ENCODE assay signal across 8 cellular contexts in genomic region chr6:11092654-11093053, GRCh38. TPM values are rescaled to one million over a fixed set of nuclear protein-coding genes. Genes with fewer than 3 reads are reported as not detected.
DNase-seq lines count a peak whose midpoint lies in the region; ATAC-seq and TF ChIP-seq lines count a peak whose summit lies in the region.

No MANE protein-coding gene starts in this region.

- H2AFZ ChIP-seq in trophoblast cell (ENCODE audit: insufficient read depth, low read length, poor library complexity): no peak overlapping the region

- no peaks in the 10 kb centered on the region for H3K27me3 Mint-ChIP-seq in Calu3 (ENCODE audit: unreplicated experiment)

- intact Hi-C loops in Calu3 (cut with micrococcal nuclease; ENCODE audit: unreplicated experiment): no loop called here
- intact Hi-C loops in Panc1 (cut with micrococcal nuclease; ENCODE audit: unreplicated experiment): no loop called here

- no peak overlapping the region for H4K12ac ChIP-seq in trophoblast cell (ENCODE audit: low read depth, low read length)

- H3K4me1 ChIP-seq in Panc1 (ENCODE audit: control insufficient read depth, insufficient read depth, low read length): peaks cover 13% of the 10 kb centered on the region
- peaks cover 14 to 18% of the 10 kb centered on the region in 2 experiments for H3K4me1 ChIP-seq in trophoblast cell (ENCODE audit: control insufficient read depth in 1 of 2, insufficient read depth in 2 of 2, low read length in 2 of 2)

- peaks cover 30% of the 10 kb centered on the region for H3K79me1 ChIP-seq in trophoblast cell (ENCODE audit: low read length)

- BruUV-seq in Calu3 (replicated peaks; lab: Mats Ljungman, UMichigan) (no TSS peak), Panc1 (replicated peaks; lab: Mats Ljungman, UMichigan) (no TSS peak)

- H3K27me3 ChIP-seq in Panc1 (ENCODE audit: control insufficient read depth, insufficient read depth, low read length) (no peaks in the 10 kb centered on the region), trophoblast cell (ENCODE audit: insufficient read depth, low read length) (no peaks in the 10 kb centered on the region)

- H2BK5ac ChIP-seq in trophoblast cell (ENCODE audit: low read depth, low read length, poor library complexity): no peak overlapping the region

- no peak overlapping the region for H3K23ac ChIP-seq in trophoblast cell (ENCODE audit: low read length)

- no peak overlapping the region for H2BK120ac ChIP-seq in trophoblast cell (ENCODE audit: insufficient read depth, low read length, poor library complexity)

- POLR2A ChIA-PET in Panc1 (lab: Charles Lee): no interaction called here

- H2BK12ac ChIP-seq in trophoblast cell (ENCODE audit: low read length): no peak overlapping the region

- H3K27ac ChIP-seq in Panc1 (ENCODE audit: low read length) (peak overlapping the region; percentile 83), trophoblast cell (ENCODE audit: low read depth, low read length) (peak overlapping the region; percentile 90)

- H3K9ac ChIP-seq in trophoblast cell (ENCODE audit: low read length): no peak overlapping the region

- no peaks in the 10 kb centered on the region for H3K9me3 ChIP-seq in Panc1 (ENCODE audit: control insufficient read depth, insufficient read depth, low read depth, low read length)
- no peaks in the 10 kb centered on the region for H3K9me3 ChIP-seq in trophoblast cell (ENCODE audit: insufficient read depth, low read depth, low read length)

- H3K4me3 ChIP-seq in Panc1 (ENCODE audit: low read depth in 2 of 2, low read length in 2 of 2) (peak overlapping the region; percentile 69 to 87), epithelial cell of esophagus (ENCODE audit: low read length) (peak overlapping the region; percentile 90), trophoblast cell (ENCODE audit: low read depth, low read length) (no peak overlapping the region)

- peak overlapping the region; percentile 96 for H3K4me2 ChIP-seq in trophoblast cell (ENCODE audit: low read length)

- H3K18ac ChIP-seq in trophoblast cell (ENCODE audit: low read length): no peak overlapping the region

- H4K8ac ChIP-seq in trophoblast cell (ENCODE audit: low read depth, low read length): no peak overlapping the region

- DNase-seq in Calu3: no peak
- no peak for DNase-seq in Panc1 (ENCODE audit: low read depth, low spot score)
- no peak for DNase-seq in epithelial cell of esophagus (ENCODE audit: low read depth)
- DNase-seq in trophoblast cell: no peak
- no peak for DNase-seq in SW 1271 (lab: John Stamatoyannopoulos, UW)
- no peak for DNase-seq in NCI-H2107 treated with DMSO at 0.1 percent for 48 hours (lab: John Stamatoyannopoulos, UW; ENCODE audit: unreplicated experiment)
- DNase-seq in kidney glomerular epithelial cell (lab: John Stamatoyannopoulos, UW): no peak

- peak overlapping the region; percentile 88 for H3K4me3 Mint-ChIP-seq in Calu3 (ENCODE audit: low read depth, unreplicated experiment)

- no peak overlapping the region for H4K91ac ChIP-seq in trophoblast cell (ENCODE audit: low read depth, low read length)

- H2AK5ac ChIP-seq in trophoblast cell (ENCODE audit: low read length): no peak overlapping the region

- CTCF ChIA-PET in Calu3 (lab: Charles Lee) (interaction anchor here (0.7 kb wide), 1 partner anchor 603 kb away, joined by 3 read pairs; no protein-coding TSS in a partner anchor), Panc1 (lab: Charles Lee) (no interaction called here)

- peak overlapping the region; percentile 67 for H3K27ac Mint-ChIP-seq in Calu3 (ENCODE audit: unreplicated experiment)

- peaks cover 2% of the 10 kb centered on the region for H3K9me3 Mint-ChIP-seq in Calu3 (ENCODE audit: low read depth, unreplicated experiment)

- peaks cover 13% of the 10 kb centered on the region for H3K79me2 ChIP-seq in trophoblast cell (ENCODE audit: control insufficient read depth, insufficient read depth, low read length, poor library complexity)

- H3K4ac ChIP-seq in trophoblast cell (ENCODE audit: low read depth, low read length): no peak overlapping the region

- no peak overlapping the region for H3K14ac ChIP-seq in trophoblast cell (ENCODE audit: low read length)

- H3K36me3 ChIP-seq in Panc1 (ENCODE audit: control insufficient read depth, insufficient read depth, low read length) (no peaks in the 10 kb centered on the region), trophoblast cell (ENCODE audit: control insufficient read depth in 1 of 2, insufficient read depth in 2 of 2, low read length in 2 of 2) (peaks cover 0 to 4% of the 10 kb centered on the region in 2 experiments)

- ATAC-seq in Panc1: no peak
- ATAC-seq in GM18907 (IDR thresholded peaks at IDR 0.05; ENCODE audit: unreplicated experiment): no peak

- peaks cover 19% of the 10 kb centered on the region for H3K4me1 Mint-ChIP-seq in Calu3 (ENCODE audit: low read depth, unreplicated experiment)

- TF ChIP-seq CTCF in Calu3 (IDR thresholded peaks at IDR 0.05; ENCODE audit: unreplicated experiment): no peak
- no peak for TF ChIP-seq CTCF in Panc1 (IDR thresholded peaks at IDR 0.05)
- no peak for TF ChIP-seq CTCF in epithelial cell of esophagus (IDR thresholded peaks at IDR 0.05; ENCODE audit: insufficient read depth, low read depth, low read length, missing control alignments)

- WGBS in trophoblast cell (ENCODE audit: extremely low coverage, insufficient coverage, insufficient read length): no CpG with 5 or more reads among the region's 1 CpG

- in situ Hi-C loops in Panc1 (cut with HindIII; ENCODE audit: low pct_unique_long_range_greater_than_20kb, low sequenced_read_pairs): no loop called here

- H3K36me3 Mint-ChIP-seq in Calu3 (ENCODE audit: insufficient read depth, unreplicated experiment): peaks cover 25% of the 10 kb centered on the region

RNA-seq across cellular contexts. Expression of gene SMIM13, which starts 1.0 kb away (rescaled TPM):
- total RNA-seq in Calu3 (2022): 9.8 and 10.5 TPM in 2 replicates
- total RNA-seq in Panc1 (2021; ENCODE audit: unreplicated experiment): 17.6 TPM
- polyA plus RNA-seq in Panc1 (2012; ENCODE audit: insufficient read length): 9.4 TPM
- polyA plus RNA-seq in trophoblast cell (2013): 26.5 and 28.9 TPM in 2 replicates

RNA-seq across cellular contexts. Expression of gene ERVFRD-1, which starts 18.9 kb away (rescaled TPM):
- total RNA-seq in Calu3 (2022) (not detected in 2 replicates), Panc1 (2021; ENCODE audit: unreplicated experiment) (not detected)
- polyA plus RNA-seq in Panc1 (2012; ENCODE audit: insufficient read length): not detected
- polyA plus RNA-seq in trophoblast cell (2013): 216 and 232 TPM in 2 replicates

RNA-seq across cellular contexts. Expression of gene ELOVL2, which starts 48.5 kb away (rescaled TPM):
- total RNA-seq in Calu3 (2022) (0.20 and 0.47 TPM in 2 replicates), Panc1 (2021; ENCODE audit: unreplicated experiment) (27.8 TPM)
- 12.1 TPM for polyA plus RNA-seq in Panc1 (2012; ENCODE audit: insufficient read length)
- polyA plus RNA-seq in trophoblast cell (2013): 0.90 and 1.0 TPM in 2 replicates

Comparison
In these comparisons a context has a peak if more than half of its experiments do, and no peak if none do; other contexts are left out.
1. RNA of gene ELOVL2, which starts 48.5 kb away (total RNA-seq): 27.8 TPM in Panc1 (single experiment); 0.20 to 0.47 TPM in Calu3; every median in the first group is over 10 times any median in the second.